In the genomic region with DNA sequence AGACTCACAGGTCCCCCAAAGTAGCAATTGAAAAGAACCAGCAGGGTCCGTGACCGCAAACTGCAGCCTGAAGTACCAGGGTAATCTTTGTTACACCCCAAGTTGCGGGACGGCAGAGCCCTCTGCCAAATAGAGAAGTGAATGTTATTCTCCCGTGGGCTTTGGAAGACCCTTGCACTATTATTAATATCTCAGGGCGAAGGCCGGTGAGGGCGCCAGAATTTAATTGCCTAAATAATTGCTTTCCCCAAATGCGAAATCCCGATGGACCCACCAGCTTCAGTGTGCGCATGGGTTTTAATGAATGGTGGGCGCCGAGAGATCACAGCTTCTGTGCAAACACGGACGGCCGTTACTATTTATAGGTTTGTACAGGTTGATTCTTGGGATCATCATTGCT, we compare ENCODE assay signal across 33 cellular contexts. TPM values are rescaled to one million over a fixed set of nuclear protein-coding genes. Genes with fewer than 3 reads are reported as not detected.
"Had no signal": no experiment of that assay in that cellular context is flagged by ENCODE, and none has a peak within 500 bp of the region (broad histone marks: within the 10 kb centered on the region; RNA-seq: fewer than 3 reads in every experiment).

No MANE protein-coding gene starts in this region.

- DNase-seq: activated B cell treated with CpG ODN at 0.5 μM for 24 hours; activated CD4-positive, alpha-beta memory T cell treated with anti-CD3 and anti-CD28 coated beads for 36 hours; activated CD4-positive, alpha-beta T cell treated with anti-CD3 and anti-CD28 coated beads for 4 hours; activated CD4-positive, alpha-beta T cell treated with anti-CD3 and anti-CD28 coated beads, Interleukin-2, amount 50 U/mL, for 1 hour; activated CD4-positive, CD25-positive, alpha-beta regulatory T cell treated with anti-CD3 and anti-CD28 coated beads, Interleukin-2, amount 50 U/mL, for 72 hours; activated CD8-positive, alpha-beta memory T cell treated with anti-CD3 and anti-CD28 coated beads, Interleukin-2, amount 50 U/mL, for 48 hours; activated effector memory CD4-positive, alpha-beta T cell treated with Interleukin-2 at 50 U/mL for 16 hours; activated naive CD4-positive, alpha-beta T cell treated with anti-CD3 and anti-CD28 coated beads, Interleukin-2, amount 10 ng/mL, durations not matched to agents 7 days and 5 days; activated naive CD8-positive, alpha-beta T cell treated with anti-CD3 and anti-CD28 coated beads, Interleukin-2, amount 50 U/mL, for 24 hours; activated T-cell treated with anti-CD3 and anti-CD28 coated beads, Interleukin-2, amount 50 U/mL, for 48 hours; central memory CD4-positive, alpha-beta T cell; NCI-H1048; NCI-H1105 treated with DMSO at 0.1 percent for 48 hours; NCI-H1436; NCI-H1694; NCI-H1930; NCI-H2171; NCI-H510A; NCI-H526; NCI-H748 treated with DMSO at 0.1 percent for 48 hours; NK-92 treated with Interleukin-12 subunit alpha and Interleukin-12 subunit beta, amount 100 ng/mL, for 24 hours; PC-9; SHP77 treated with DMSO at 0.1 percent for 48 hours; T-cell; T-helper 17 cell had no signal

- H3K27ac Mint-ChIP-seq: activated B cell treated with CpG ODN at 0.5 μM for 24 hours; activated CD4-positive, alpha-beta memory T cell treated with anti-CD3 and anti-CD28 coated beads for 36 hours; activated naive CD4-positive, alpha-beta T cell treated with anti-CD3 and anti-CD28 coated beads, Interleukin-2, amount 10 ng/mL, durations not matched to agents 7 days and 5 days; activated naive CD8-positive, alpha-beta T cell; activated naive CD8-positive, alpha-beta T cell treated with anti-CD3 and anti-CD28 coated beads, Interleukin-2, amount 50 U/mL, for 24 hours; brain; T-cell; T-helper 17 cell had no signal

- H3K27ac ChIP-seq: KMS-11, PC-9, RWPE1, VCaP had no signal

- ATAC-seq: activated naive CD8-positive, alpha-beta T cell treated with anti-CD3 and anti-CD28 coated beads, Interleukin-2, amount 50 U/mL, for 24 hours; SK-N-SH treated with all-trans-retinoic acid at 6 μM for 48 hours; T-cell; T-helper 17 cell had no signal

- H3K4me3 ChIP-seq: PC-9 had no signal

- H3K36me3 Mint-ChIP-seq: activated CD4-positive, alpha-beta memory T cell treated with anti-CD3 and anti-CD28 coated beads for 36 hours; activated naive CD4-positive, alpha-beta T cell treated with anti-CD3 and anti-CD28 coated beads, Interleukin-2, amount 10 ng/mL, durations not matched to agents 7 days and 5 days; activated naive CD8-positive, alpha-beta T cell; brain; T-cell had no signal

- H3K9me3 Mint-ChIP-seq: activated CD4-positive, alpha-beta memory T cell treated with anti-CD3 and anti-CD28 coated beads for 36 hours; activated naive CD4-positive, alpha-beta T cell treated with anti-CD3 and anti-CD28 coated beads, Interleukin-2, amount 10 ng/mL, durations not matched to agents 7 days and 5 days; activated naive CD8-positive, alpha-beta T cell treated with anti-CD3 and anti-CD28 coated beads, Interleukin-2, amount 50 U/mL, for 24 hours; T-cell had no signal

- H3K27me3 Mint-ChIP-seq: activated naive CD8-positive, alpha-beta T cell had no signal

- H3K4me1 Mint-ChIP-seq: activated B cell treated with CpG ODN at 0.5 μM for 24 hours; activated naive CD8-positive, alpha-beta T cell treated with anti-CD3 and anti-CD28 coated beads, Interleukin-2, amount 50 U/mL, for 24 hours had no signal

- H3K4me3 Mint-ChIP-seq: activated B cell treated with CpG ODN at 0.5 μM for 24 hours; activated CD4-positive, alpha-beta memory T cell treated with anti-CD3 and anti-CD28 coated beads for 36 hours; activated naive CD4-positive, alpha-beta T cell treated with anti-CD3 and anti-CD28 coated beads, Interleukin-2, amount 10 ng/mL, durations not matched to agents 7 days and 5 days; activated naive CD8-positive, alpha-beta T cell; activated naive CD8-positive, alpha-beta T cell treated with anti-CD3 and anti-CD28 coated beads, Interleukin-2, amount 50 U/mL, for 24 hours; brain; T-cell; T-helper 17 cell had no signal

RNA-seq across cellular contexts. Expression of gene PHACTR3, which starts 15.3 kb away (rescaled TPM):
- total RNA-seq: activated B cell treated with CpG ODN at 0.5 μM for 24 hours; activated CD4-positive, alpha-beta memory T cell treated with anti-CD3 and anti-CD28 coated beads for 36 hours; M059J; SK-MEL-5; T-cell had no signal
